13 cellular contexts compared by ENCODE assay signal in genomic region chr22:50468626-50469025, GRCh38. TPM values are rescaled to one million over a fixed set of nuclear protein-coding genes. Genes with fewer than 3 reads are reported as not detected.
DNase-seq lines count a peak whose midpoint lies in the region; ATAC-seq and TF ChIP-seq lines count a peak whose summit lies in the region.
"Had no signal": no experiment of that assay in that cellular context is flagged by ENCODE, and none has a peak within 500 bp of the region (broad histone marks: within the 10 kb centered on the region; RNA-seq: fewer than 3 reads in every experiment).

No MANE protein-coding gene starts in this region.

- peaks cover 38% of the 10 kb centered on the region for H3K36me3 Mint-ChIP-seq in activated naive CD4-positive, alpha-beta T cell treated with anti-CD3 and anti-CD28 coated beads, Interleukin-2, amount 10 ng/mL, durations not matched to agents 7 days and 5 days
- peaks cover 7% of the 10 kb centered on the region for H3K36me3 Mint-ChIP-seq in T-helper 17 cell (ENCODE audit: low read depth)

- peak overlapping the region; percentile 95 for H3K27ac Mint-ChIP-seq in activated naive CD4-positive, alpha-beta T cell treated with anti-CD3 and anti-CD28 coated beads, Interleukin-2, amount 10 ng/mL, durations not matched to agents 7 days and 5 days
- H3K27ac Mint-ChIP-seq in T-helper 17 cell, result peak overlapping the region; percentile 97

- no peak for ATAC-seq in T-helper 17 cell
- ATAC-seq in upper lobe of right lung, result no peak
- no peak for ATAC-seq in HG02588 (IDR thresholded peaks at IDR 0.05; ENCODE audit: unreplicated experiment)
- ATAC-seq: Panc1 had no signal

- no peak for DNase-seq in activated naive CD4-positive, alpha-beta T cell treated with anti-CD3 and anti-CD28 coated beads, Interleukin-2, amount 10 ng/mL, durations not matched to agents 7 days and 5 days
- no peak for DNase-seq in activated naive CD4-positive, alpha-beta T cell treated with anti-CD3 and anti-CD28 coated beads, Interleukin-2, amount 50 U/mL, for 16 hours
- DNase-seq in T-helper 17 cell, result no peak
- no peak for DNase-seq in upper lobe of right lung
- no peak for DNase-seq in GF-D8 (lab: John Stamatoyannopoulos, UW)
- DNase-seq in NCI-H1092 (lab: John Stamatoyannopoulos, UW), result no peak
- DNase-seq: NCI-H446 treated with DMSO at 0.1 percent for 48 hours, T1000 had no signal

- peak overlapping the region; percentile 55 for H3K27ac ChIP-seq in upper lobe of right lung

- TF ChIP-seq CTCF in upper lobe of right lung (IDR thresholded peaks at IDR 0.05), result no peak

- H3K9ac ChIP-seq in iPS-15b (ENCODE audit: low read depth, low read length), result peak overlapping the region; percentile 47

- intact Hi-C loops in upper lobe of right lung (cut with DNase I), result no loop called here

- no peaks in the 10 kb centered on the region for H3K27me3 ChIP-seq in iPS-15b (ENCODE audit: control insufficient read depth, insufficient read depth, low read length)
- H3K27me3 ChIP-seq in upper lobe of right lung, result no peaks in the 10 kb centered on the region

- H3K4me1 Mint-ChIP-seq in activated naive CD4-positive, alpha-beta T cell treated with anti-CD3 and anti-CD28 coated beads, Interleukin-2, amount 10 ng/mL, durations not matched to agents 7 days and 5 days, result peaks cover 70% of the 10 kb centered on the region
- peaks cover 42% of the 10 kb centered on the region for H3K4me1 Mint-ChIP-seq in T-helper 17 cell

- no peaks in the 10 kb centered on the region for H3K9me3 ChIP-seq in T-helper 17 cell (ENCODE audit: control insufficient read depth, low read length, poor library complexity, severe bottlenecking)
- no peaks in the 10 kb centered on the region for H3K9me3 ChIP-seq in iPS-15b (ENCODE audit: control insufficient read depth, insufficient read depth, low read length)
- no peaks in the 10 kb centered on the region for H3K9me3 ChIP-seq in upper lobe of right lung

- CTCF ChIA-PET in activated naive CD4-positive, alpha-beta T cell treated with anti-CD3 and anti-CD28 coated beads, Interleukin-2, amount 10 ng/mL, durations not matched to agents 7 days and 5 days (lab: Charles Lee), result interaction anchor here (0.6 to 2.8 kb wide), 3 partner anchors 8 to 29 kb away, joined by 3 to 21 read pairs (median 3); no protein-coding TSS in a partner anchor

- H3K27me3 Mint-ChIP-seq in activated naive CD4-positive, alpha-beta T cell treated with anti-CD3 and anti-CD28 coated beads, Interleukin-2, amount 10 ng/mL, durations not matched to agents 7 days and 5 days, result no peaks in the 10 kb centered on the region
- H3K27me3 Mint-ChIP-seq in T-helper 17 cell, result no peaks in the 10 kb centered on the region

- no peak overlapping the region for H3K4me3 ChIP-seq in iPS-15b (ENCODE audit: low read depth, low read length)
- H3K4me3 ChIP-seq in upper lobe of right lung, result no peak overlapping the region

- peak overlapping the region; percentile 69 for H3K4me3 Mint-ChIP-seq in activated naive CD4-positive, alpha-beta T cell treated with anti-CD3 and anti-CD28 coated beads, Interleukin-2, amount 10 ng/mL, durations not matched to agents 7 days and 5 days
- H3K4me3 Mint-ChIP-seq in T-helper 17 cell, result peak overlapping the region; percentile 82

- H3K9me3 Mint-ChIP-seq in activated naive CD4-positive, alpha-beta T cell treated with anti-CD3 and anti-CD28 coated beads, Interleukin-2, amount 10 ng/mL, durations not matched to agents 7 days and 5 days, result no peaks in the 10 kb centered on the region

- H3K4me1 ChIP-seq in iPS-15b (ENCODE audit: control insufficient read depth, insufficient read depth, low read length), result peaks cover 12% of the 10 kb centered on the region
- peaks cover 43% of the 10 kb centered on the region for H3K4me1 ChIP-seq in upper lobe of right lung

- peaks cover 56% of the 10 kb centered on the region for H3K36me3 ChIP-seq in iPS-15b (ENCODE audit: control insufficient read depth, insufficient read depth, low read length)
- peaks cover 44% of the 10 kb centered on the region for H3K36me3 ChIP-seq in upper lobe of right lung

RNA-seq across cellular contexts. Expression of gene SBF1, which starts 6.2 kb away (rescaled TPM):
- 100 to 1,000 TPM; 202 to 217 TPM for total RNA-seq in T-helper 17 cell
- 69.4 TPM for total RNA-seq in upper lobe of right lung

RNA-seq across cellular contexts. Expression of gene ADM2, which starts 12.7 kb away (rescaled TPM):
- total RNA-seq in T-helper 17 cell (1 to 10 TPM; 1.7 to 2.4 TPM), upper lobe of right lung (2.6 TPM)

RNA-seq across cellular contexts. Expression of gene MIOX, which starts 18.0 kb away (rescaled TPM):
- total RNA-seq in T-helper 17 cell, result not detected
- total RNA-seq in upper lobe of right lung, result not detected
- total RNA-seq: osteoblast, ureter had no signal

RNA-seq across cellular contexts. Expression of gene LMF2, which starts 38.9 kb away (rescaled TPM):
- 100 to 1,000 TPM; 110 to 130 TPM for total RNA-seq in T-helper 17 cell
- 65.8 TPM for total RNA-seq in upper lobe of right lung

RNA-seq across cellular contexts. Expression of gene NCAPH2, which starts 39.4 kb away (rescaled TPM):
- total RNA-seq in T-helper 17 cell (100 to 1,000 TPM in 1 of 2 donors, 10 to 100 TPM in 1; 97.0 to 103 TPM), upper lobe of right lung (51.8 TPM)
